ENCODE assay signal across 11 cellular contexts in genomic region chr2:239002960-239003932, GRCh38.
DNase-seq lines count a peak whose midpoint lies in the region; ATAC-seq and TF ChIP-seq lines count a peak whose summit lies in the region.
"Had no signal": no experiment of that assay in that cellular context is flagged by ENCODE, and none has a peak within 500 bp of the region (broad histone marks: within the 10 kb centered on the region; RNA-seq: fewer than 3 reads in every experiment).

No MANE protein-coding gene starts in this region.

- H3K36me3 Mint-ChIP-seq in osteocyte (ENCODE audit: unreplicated experiment) (no peaks in the 10 kb centered on the region), glutamatergic neuron (ENCODE audit: unreplicated experiment) (peaks cover 12% of the 10 kb centered on the region)

- peak; percentile 39 for TF ChIP-seq CTCF in osteocyte (IDR thresholded peaks at IDR 0.05)
- TF ChIP-seq CTCF in glutamatergic neuron (IDR thresholded peaks at IDR 0.05; ENCODE audit: partially characterized antibody, unreplicated experiment), result no peak

- H3K27ac Mint-ChIP-seq in osteocyte (ENCODE audit: unreplicated experiment) (peak overlapping the region; percentile 31), glutamatergic neuron (ENCODE audit: unreplicated experiment) (no peak overlapping the region)

- peak; percentile 21 for DNase-seq in Daoy (ENCODE audit: low read depth)
- DNase-seq in SK-MEL-5 (ENCODE audit: low read depth, low spot score), result peak; percentile 67
- peak; percentile 81 for DNase-seq in fibroblast of the conjunctiva (ENCODE audit: low read depth)
- DNase-seq in osteocyte (ENCODE audit: extremely low spot score, unreplicated experiment), result no peak
- DNase-seq in glutamatergic neuron, result no peak
- DNase-seq in glomerular visceral epithelial cell (ENCODE audit: extremely low spot score), result no peak
- DNase-seq in activated CD4-positive, alpha-beta T cell treated with anti-CD3 and anti-CD28 coated beads, Interleukin-2, amount 50 U/mL, for 1 hour, result no peak
- DNase-seq: activated CD4-positive, alpha-beta T cell treated with anti-CD3 and anti-CD28 coated beads for 48 hours; DMS153; naive B cell had no signal

- no peak for ATAC-seq in GM19351 (IDR thresholded peaks at IDR 0.05; ENCODE audit: unreplicated experiment)

- H3K4me3 Mint-ChIP-seq in osteocyte (ENCODE audit: unreplicated experiment), result no peak overlapping the region
- H3K4me3 Mint-ChIP-seq in glutamatergic neuron (ENCODE audit: unreplicated experiment), result no peak overlapping the region
- H3K4me3 Mint-ChIP-seq: naive B cell had no signal

- H3K27me3 Mint-ChIP-seq in osteocyte (ENCODE audit: unreplicated experiment) (peaks cover 24% of the 10 kb centered on the region), glutamatergic neuron (ENCODE audit: unreplicated experiment) (peaks cover 1% of the 10 kb centered on the region)

- H3K9me3 Mint-ChIP-seq in osteocyte (ENCODE audit: unreplicated experiment), result peaks cover 10% of the 10 kb centered on the region
- H3K9me3 Mint-ChIP-seq in glutamatergic neuron (ENCODE audit: unreplicated experiment), result peaks cover 6% of the 10 kb centered on the region

- in situ Hi-C loops in SK-MEL-5 (cut with HindIII; ENCODE audit: low pct_unique_long_range_greater_than_20kb, low sequenced_read_pairs), result no loop called here

- peaks cover 12% of the 10 kb centered on the region for H3K4me1 Mint-ChIP-seq in osteocyte (ENCODE audit: unreplicated experiment)
- no peaks in the 10 kb centered on the region for H3K4me1 Mint-ChIP-seq in glutamatergic neuron (ENCODE audit: low read depth, unreplicated experiment)
- H3K4me1 Mint-ChIP-seq: naive B cell had no signal

Comparison
In these comparisons a context has a peak if more than half of its experiments do, and no peak if none do; other contexts are left out.
1. DNase-seq: peak in Daoy (single experiment), SK-MEL-5 (single experiment) and fibroblast of the conjunctiva (single experiment); none in osteocyte (single experiment), glutamatergic neuron (single experiment), glomerular visceral epithelial cell (single experiment) and activated CD4-positive, alpha-beta T cell treated with anti-CD3 and anti-CD28 coated beads, Interleukin-2, amount 50 U/mL, for 1 hour (single experiment).